Comparison of ENCODE assay signal across 8 cellular contexts in genomic region chr4:128830906-128831525, GRCh38. TPM values are rescaled to one million over a fixed set of nuclear protein-coding genes. Genes with fewer than 3 reads are reported as not detected.
DNase-seq lines count a peak whose midpoint lies in the region; TF ChIP-seq lines count a peak whose summit lies in the region.

No MANE protein-coding gene starts in this region.

- H3K36me3 ChIP-seq in HUES48 (ENCODE audit: control insufficient read depth, insufficient read depth, low read length) (peaks cover 54% of the 10 kb centered on the region), osteoblast (ENCODE audit: insufficient read depth, low read length) (peaks cover 27% of the 10 kb centered on the region), tibial artery (peaks cover 0 to 28% (median 15%) of the 10 kb centered on the region in 3 donors)

- no peak overlapping the region for H2AFZ ChIP-seq in osteoblast (ENCODE audit: low read length)

- H4K20me1 ChIP-seq in osteoblast (ENCODE audit: insufficient read depth, low read length) = peaks cover 3% of the 10 kb centered on the region

- intact Hi-C loops in tibial artery (cut with DNase I; ENCODE audit: low total_unique reads) = no loop called here

- H3K9me3 ChIP-seq in HUES48 (ENCODE audit: control insufficient read depth, insufficient read depth, low read length) (no peaks in the 10 kb centered on the region), osteoblast (ENCODE audit: low read depth, low read length) (no peaks in the 10 kb centered on the region), tibial artery (no peaks in the 10 kb centered on the region)

- TF ChIP-seq CTCF in osteoblast (IDR thresholded peaks at IDR 0.05; ENCODE audit: extremely low read depth, low read depth, low read length) = no peak
- TF ChIP-seq CTCF in tibial artery (IDR thresholded peaks at IDR 0.05) = no peak

- DNase-seq in EL (peak; percentile 21), dermis microvascular lymphatic vessel endothelial cell (ENCODE audit: low read depth in 2 of 2) (peak; percentile 46 to 55), osteoblast (ENCODE audit: insufficient read length, low spot score, missing footprints) (no peak), tibial artery (no peak), AG08395 (ENCODE audit: low spot score) (no peak), RKO (ENCODE audit: low spot score) (no peak), NCI-H774 (lab: John Stamatoyannopoulos, UW) (no peak)

- peak overlapping the region; percentile 34 for H3K4me2 ChIP-seq in osteoblast (ENCODE audit: insufficient read depth, low read length)

- H3K79me2 ChIP-seq in osteoblast (ENCODE audit: insufficient read depth, low read length) = peaks cover 98% of the 10 kb centered on the region

- H3K27me3 ChIP-seq in HUES48 (ENCODE audit: control insufficient read depth, insufficient read depth, low read length) = no peaks in the 10 kb centered on the region
- H3K27me3 ChIP-seq in osteoblast (ENCODE audit: insufficient read depth, low read length) = no peaks in the 10 kb centered on the region
- H3K27me3 ChIP-seq in tibial artery = no peaks in the 10 kb centered on the region

- H3K4me1 ChIP-seq in HUES48 (ENCODE audit: control insufficient read depth, insufficient read depth, low read length) (peaks cover 71% of the 10 kb centered on the region), osteoblast (ENCODE audit: insufficient read depth, low read length) (peaks cover 26% of the 10 kb centered on the region), tibial artery (peaks cover 0 to 62% (median 40%) of the 10 kb centered on the region in 4 donors)

- H3K27ac ChIP-seq in HUES48 (ENCODE audit: low read depth, low read length) (peak overlapping the region; percentile 92), osteoblast (ENCODE audit: low read depth, low read length) (peak overlapping the region; percentile 83), tibial artery (peak overlapping the region in 1 of 2 donors; percentile 17)

- H3K9ac ChIP-seq in HUES48 (ENCODE audit: low read depth, low read length) = no peak overlapping the region; the same call in 1 of the 2 replicates

- H3K4me3 ChIP-seq in HUES48 (ENCODE audit: low read depth, low read length) (peak overlapping the region; percentile 31), osteoblast (ENCODE audit: insufficient read depth, low read length) (peak overlapping the region; percentile 1), tibial artery (no peak overlapping the region)

RNA-seq across cellular contexts. Expression of gene JADE1, which starts 21.5 kb away (rescaled TPM):
- 8.2 and 8.6 TPM in 2 replicates for total RNA-seq in dermis microvascular lymphatic vessel endothelial cell
- total RNA-seq in osteoblast = 25.3 and 26.4 TPM in 2 replicates

Comparison
In these comparisons a context has a peak if more than half of its experiments do, and no peak if none do; other contexts are left out.
1. DNase-seq: peak in EL (single experiment) and dermis microvascular lymphatic vessel endothelial cell (2 of 2); none in osteoblast (single experiment), tibial artery (0 of 2), AG08395 (single experiment), RKO (single experiment) and NCI-H774 (single experiment).
2. H3K4me3 ChIP-seq: peak in HUES48 (single experiment) and osteoblast (single experiment); none in tibial artery (0 of 2).